11 cellular contexts compared by ENCODE assay signal in the genomic region with DNA sequence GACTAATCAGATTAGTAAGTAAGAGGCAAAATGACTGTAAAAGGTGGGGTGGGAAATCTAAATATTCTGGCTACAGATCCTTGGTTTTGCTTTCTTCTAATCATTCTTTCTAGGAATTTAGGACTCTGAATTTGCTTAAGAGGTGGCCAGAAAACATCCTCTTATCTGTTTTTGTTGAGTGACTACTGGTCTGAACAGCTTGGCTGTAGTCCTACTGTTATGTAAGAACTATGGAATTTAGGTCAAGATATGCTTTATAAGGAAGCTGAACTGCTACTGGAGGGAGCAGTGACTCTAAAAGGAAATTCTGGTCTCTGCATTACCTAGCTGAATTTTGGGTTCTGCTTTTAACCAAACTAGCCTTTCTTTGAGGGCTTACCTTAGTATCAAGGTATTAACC. TPM values are rescaled to one million over a fixed set of nuclear protein-coding genes. Genes with fewer than 3 reads are reported as not detected.
A peak's percentile ranks its signal among the peaks of the same experiment; 100 is the strongest.
DNase-seq lines count a peak whose midpoint lies in the region; ATAC-seq and TF ChIP-seq lines count a peak whose summit lies in the region.
"Had no signal": no experiment of that assay in that cellular context is flagged by ENCODE, and none has a peak within 500 bp of the region (broad histone marks: within the 10 kb centered on the region; RNA-seq: fewer than 3 reads in every experiment).

No MANE protein-coding gene starts in this region.

- POLR2A ChIA-PET in SK-N-SH (lab: Yijun Ruan, JAX) = no interaction called here

- H3F3A ChIP-seq in SK-N-SH (replicated peaks; ENCODE audit: insufficient read depth) = peaks cover 11% of the 10 kb centered on the region

- H3K36me3 ChIP-seq in SK-N-SH (replicated peaks in 1 of 2; ENCODE audit: control insufficient read depth in 1 of 2, insufficient read depth in 2 of 2, low read length in 1 of 2) (peaks cover 56 to 68% of the 10 kb centered on the region in 2 experiments), colonic mucosa (no peaks in the 10 kb centered on the region)

- DNase-seq in Caki2 (ENCODE audit: low read depth) (peak; percentile 28), SK-N-SH (no peak), foreskin keratinocyte (peak; percentile 14 to 42), pulmonary artery endothelial cell (ENCODE audit: low read depth, low spot score) (peak; percentile 17), colonic mucosa (no peak)
- DNase-seq in stimulated activated CD4-positive, alpha-beta T cell treated with anti-CD3 and anti-CD28 coated beads, Interleukin-4, amount 100 ng/mL, for 1 hour = no peak
- DNase-seq: stimulated activated CD4-positive, alpha-beta T cell treated with anti-CD3 and anti-CD28 coated beads, Interleukin-12 subunit alpha, Interleukin-12 subunit beta, amount 100 ng/mL, for 4 hours had no signal

- ATAC-seq in foreskin keratinocyte (no peak), GM18858 (IDR thresholded peaks at IDR 0.05; ENCODE audit: unreplicated experiment) (no peak), HG03378 (IDR thresholded peaks at IDR 0.05; ENCODE audit: unreplicated experiment) (no peak)
- ATAC-seq: Panc1 had no signal

- CTCF ChIA-PET in SK-N-SH (lab: Yijun Ruan, JAX) = no interaction called here

- H3K27ac ChIP-seq in SK-N-SH (ENCODE audit: low read depth in 2 of 2, low read length in 1 of 2) (peak overlapping the region in 1 of 2 experiments; percentile 23; a peak in 1 of 4 replicates), foreskin keratinocyte (no peak overlapping the region), colonic mucosa (no peak overlapping the region)
- H3K27ac ChIP-seq: adrenal gland had no signal

- in situ Hi-C loops in Caki2 (cut with HindIII; ENCODE audit: low pct_unique_long_range_greater_than_20kb, low sequenced_read_pairs) = no loop called here

- no peak overlapping the region for H2AFZ ChIP-seq in SK-N-SH (ENCODE audit: low read depth)

- H3K79me2 ChIP-seq in SK-N-SH (ENCODE audit: insufficient read depth) = peaks cover 10% of the 10 kb centered on the region; the same call in 1 of the 2 replicates

- H3K4me3 ChIP-seq in SK-N-SH (ENCODE audit: low read depth in 2 of 2, low read length in 1 of 2) = no peak overlapping the region
- H3K4me3 ChIP-seq in colonic mucosa = no peak overlapping the region
- H3K4me3 ChIP-seq: adrenal gland had no signal

- H3K4me1 ChIP-seq in SK-N-SH (ENCODE audit: control insufficient read depth in 1 of 2, insufficient read depth in 2 of 2, low read depth in 1 of 2, low read length in 1 of 2) = peaks cover 0 to 6% of the 10 kb centered on the region in 2 experiments; a peak in 1 of 4 replicates
- peaks cover 4% of the 10 kb centered on the region for H3K4me1 ChIP-seq in foreskin keratinocyte
- no peaks in the 10 kb centered on the region for H3K4me1 ChIP-seq in colonic mucosa

- TF ChIP-seq CTCF in SK-N-SH (IDR thresholded peaks at IDR 0.05) (no peak), foreskin keratinocyte (conservative IDR thresholded peaks at IDR 0.05) (no peak), colonic mucosa (IDR thresholded peaks at IDR 0.05) (no peak)

- TF ChIP-seq EP300 in SK-N-SH (IDR thresholded peaks at IDR 0.05; ENCODE audit: borderline replicate concordance in 1 of 2, low read depth in 1 of 2, low read length in 1 of 2) = no peak

- H3K9ac ChIP-seq in SK-N-SH (no peak overlapping the region), colonic mucosa (ENCODE audit: low read depth in 2 of 2, low read length in 2 of 2) (no peak overlapping the region)

- H3K9me2 ChIP-seq in SK-N-SH = no peaks in the 10 kb centered on the region

- peaks cover 21% of the 10 kb centered on the region for H4K20me1 ChIP-seq in SK-N-SH (ENCODE audit: insufficient read depth)

- no peaks in the 10 kb centered on the region for H3K9me3 ChIP-seq in SK-N-SH
- H3K9me3 ChIP-seq in colonic mucosa = no peaks in the 10 kb centered on the region
- H3K9me3 ChIP-seq: adrenal gland had no signal

- H3K27me3 ChIP-seq in SK-N-SH (ENCODE audit: insufficient read depth) = no peaks in the 10 kb centered on the region
- no peaks in the 10 kb centered on the region for H3K27me3 ChIP-seq in foreskin keratinocyte
- H3K27me3 ChIP-seq in colonic mucosa = no peaks in the 10 kb centered on the region
- H3K27me3 ChIP-seq: adrenal gland had no signal

- no peak overlapping the region for H3K4me2 ChIP-seq in SK-N-SH

- intact Hi-C loops in colonic mucosa (cut with DNase I) = no loop called here

- TF ChIP-seq RAD21 in SK-N-SH (IDR thresholded peaks at IDR 0.05; ENCODE audit: low read length) = no peak

TF ChIP-seq in SK-N-SH, 30 proteins besides CTCF, POLR2A, EP300 and RAD21:
- TF ChIP-seq NFIC (IDR thresholded peaks at IDR 0.05; ENCODE audit: borderline replicate concordance) = peak; percentile 56
- TF ChIP-seq CHD2 (IDR thresholded peaks at IDR 0.05; ENCODE audit: low read length, partially characterized antibody) = no peak
- no peak for TF ChIP-seq TCF12 (IDR thresholded peaks at IDR 0.05)
- no peak for TF ChIP-seq MEF2A (IDR thresholded peaks at IDR 0.05; ENCODE audit: borderline replicate concordance, low read depth)
- TF ChIP-seq ELF1 (IDR thresholded peaks at IDR 0.05) = no peak
- 0 out of 2 replicates have a peak, but pooled peaks have one; percentile 1 for TF ChIP-seq FOSL2 (IDR thresholded peaks at IDR 0.05; ENCODE audit: borderline replicate concordance, low read depth)

RNA-seq across cellular contexts. Expression of a gene that starts 33.5 kb away (rescaled TPM):
- total RNA-seq in Caki2 (2014; rRNA removed; shearing (Covaris generic); ENCODE audit: low replicate concordance) = 4.4 and 12.5 TPM in 2 replicates
- 0.36 and 0.58 TPM in 2 replicates for polyA plus RNA-seq in SK-N-SH (2012; rRNA removed)
- 0.39 and 0.50 TPM in 2 replicates for polyA plus RNA-seq in SK-N-SH (2012; cell fraction: cytosol; rRNA removed)
- polyA plus RNA-seq in SK-N-SH (2012; cell fraction: nucleus; rRNA removed) = 0.32 and 0.46 TPM in 2 replicates
- 0.04 and 0.10 TPM in 2 replicates for total RNA-seq in foreskin keratinocyte
- 0.07 and 0.10 TPM in 2 replicates for polyA plus RNA-seq in foreskin keratinocyte
- total RNA-seq in pulmonary artery endothelial cell = 0.66 and 0.71 TPM in 2 replicates
- total RNA-seq in colonic mucosa = under 1 TPM; 0.66 to 0.74 TPM

Comparison
In these comparisons a context has a peak if more than half of its experiments do, and no peak if none do; other contexts are left out.
1. DNase-seq: peak in Caki2 (single experiment), foreskin keratinocyte (2 of 2) and pulmonary artery endothelial cell (single experiment); none in SK-N-SH (single experiment), stimulated activated CD4-positive, alpha-beta T cell treated with anti-CD3 and anti-CD28 coated beads, Interleukin-4, amount 100 ng/mL, for 1 hour (single experiment) and colonic mucosa (single experiment).